9 cellular contexts compared by ENCODE assay signal in the genomic region with DNA sequence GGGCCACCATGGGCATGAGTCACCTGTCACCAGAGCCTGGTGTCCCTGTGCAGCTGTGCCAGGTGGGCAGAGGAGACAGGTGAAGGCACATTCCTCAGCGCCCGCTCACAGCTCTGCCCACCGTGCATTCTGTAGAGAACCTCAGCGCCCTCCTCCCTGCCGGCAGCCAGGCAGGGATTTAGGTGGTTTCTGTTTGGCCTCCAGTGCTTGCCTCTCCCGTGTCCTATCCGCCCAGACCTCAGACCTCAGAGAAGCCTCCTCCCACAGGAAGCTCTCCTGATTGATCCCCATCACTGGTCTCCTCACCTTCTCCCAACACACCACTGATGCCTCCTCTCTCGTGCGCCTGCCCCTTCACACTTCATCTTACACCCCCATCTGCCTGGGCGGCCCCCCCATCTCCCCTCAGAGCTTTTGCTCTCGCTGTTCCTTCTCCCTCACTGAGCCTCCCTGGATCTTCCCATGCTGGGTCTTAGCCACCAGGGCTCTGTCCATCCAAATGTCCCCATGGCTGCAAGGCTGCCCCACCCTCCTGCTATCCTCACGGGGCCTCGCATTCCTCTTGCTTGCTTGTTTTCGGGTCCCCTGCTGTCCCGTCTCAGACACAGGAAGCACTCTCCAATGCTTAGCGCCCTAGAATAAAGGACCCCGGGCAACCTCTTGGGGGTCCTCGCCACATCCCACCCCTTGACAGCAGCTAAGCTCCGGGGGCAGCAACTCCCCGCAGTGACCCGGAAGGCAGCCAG. TPM values are rescaled to one million over a fixed set of nuclear protein-coding genes. Genes with fewer than 3 reads are reported as not detected.
A peak's percentile ranks its signal among the peaks of the same experiment; 100 is the strongest.
DNase-seq lines count a peak whose midpoint lies in the region; ATAC-seq and TF ChIP-seq lines count a peak whose summit lies in the region.
"Had no signal": no experiment of that assay in that cellular context is flagged by ENCODE, and none has a peak within 500 bp of the region (broad histone marks: within the 10 kb centered on the region; RNA-seq: fewer than 3 reads in every experiment).

No MANE protein-coding gene starts in this region.

- H3K56ac ChIP-seq in IMR-90 (ENCODE audit: extremely low read depth, insufficient read depth, low read length), result no peak overlapping the region

- peak overlapping the region; percentile 4; the same call in 1 of the 2 replicates for H4K5ac ChIP-seq in IMR-90 (ENCODE audit: low read depth, low read length)

- H3K9me3 ChIP-seq in CD4-positive, alpha-beta memory T cell (ENCODE audit: control insufficient read depth in 1 of 2, low read length in 2 of 2), result no peaks in the 10 kb centered on the region
- H3K9me3 ChIP-seq in IMR-90 (ENCODE audit: control insufficient read depth, insufficient read depth, low read length) (no peaks in the 10 kb centered on the region), osteoblast (ENCODE audit: low read depth, low read length) (no peaks in the 10 kb centered on the region)

- H3K4me3 ChIP-seq in CD4-positive, alpha-beta memory T cell (ENCODE audit: low read length in 2 of 2), result no peak overlapping the region
- no peak overlapping the region for H3K4me3 ChIP-seq in IMR-90 (ENCODE audit: insufficient read depth, low read depth, low read length)
- no peak overlapping the region for H3K4me3 ChIP-seq in osteoblast (ENCODE audit: insufficient read depth, low read length)

- no TSS peak for BruUV-seq in IMR-90 (replicated peaks; lab: Mats Ljungman, UMichigan)

- peaks cover 48% of the 10 kb centered on the region for H3K9me1 ChIP-seq in IMR-90 (ENCODE audit: insufficient read depth, low read length)

- 0 out of 3 replicates have a peak overlapping the region, but pooled peaks have one; percentile 36 for H2BK15ac ChIP-seq in IMR-90 (ENCODE audit: low read depth, low read length)

- H4K8ac ChIP-seq in IMR-90 (ENCODE audit: low read depth in 2 of 2, low read length in 2 of 2), result 0 out of 4 replicates have a peak overlapping the region, but pooled peaks of 1 of the 2 experiments have one; percentile 95

- no peaks in the 10 kb centered on the region for H3K27me3 ChIP-seq in CD4-positive, alpha-beta memory T cell (ENCODE audit: insufficient read depth, low read length)
- no peaks in the 10 kb centered on the region for H3K27me3 ChIP-seq in IMR-90 (ENCODE audit: control insufficient read depth, insufficient read depth, low read length)
- H3K27me3 ChIP-seq in osteoblast (ENCODE audit: insufficient read depth, low read length), result no peaks in the 10 kb centered on the region

- POLR2A ChIA-PET in CD4-positive, alpha-beta memory T cell (lab: Charles Lee; ENCODE audit: partially characterized antibody), result interaction anchor here (1.5 to 2.3 kb wide), 2 partner anchors 10 to 24 kb away, joined by 3 to 8 read pairs; a partner anchor contains a TSS
- POLR2A ChIA-PET in IMR-90 (lab: Charles Lee; ENCODE audit: unreplicated experiment), result no interaction called here

- H2AK5ac ChIP-seq in IMR-90 (ENCODE audit: low read depth, low read length), result peak overlapping the region; percentile 99

- peak overlapping the region; percentile 94 for H2BK5ac ChIP-seq in IMR-90 (ENCODE audit: low read depth, low read length, poor library complexity, severe bottlenecking)

- H4K91ac ChIP-seq in IMR-90 (ENCODE audit: insufficient read depth, low read depth, low read length), result no peak overlapping the region

- no peaks in the 10 kb centered on the region for H3K9me3 Mint-ChIP-seq in CD4-positive, alpha-beta memory T cell
- H3K9me3 Mint-ChIP-seq in chondrocyte (ENCODE audit: low read depth), result no peaks in the 10 kb centered on the region

- H3K4me1 ChIP-seq in CD4-positive, alpha-beta memory T cell (ENCODE audit: insufficient read depth, low read length), result peaks cover 95% of the 10 kb centered on the region
- H3K4me1 ChIP-seq in IMR-90 (ENCODE audit: control insufficient read depth, insufficient read depth, low read length), result peaks cover 57% of the 10 kb centered on the region
- peaks cover 61% of the 10 kb centered on the region for H3K4me1 ChIP-seq in osteoblast (ENCODE audit: insufficient read depth, low read length)

- TF ChIP-seq CTCF in IMR-90 (conservative IDR thresholded peaks at IDR 0.05; ENCODE audit: low read depth, low read length) (no peak), chondrocyte (IDR thresholded peaks at IDR 0.05) (no peak), osteoblast (IDR thresholded peaks at IDR 0.05; ENCODE audit: extremely low read depth, low read depth, low read length) (no peak)

- no peaks in the 10 kb centered on the region for H3K27me3 Mint-ChIP-seq in CD4-positive, alpha-beta memory T cell
- H3K27me3 Mint-ChIP-seq in chondrocyte (ENCODE audit: low read depth), result no peaks in the 10 kb centered on the region

- CTCF ChIA-PET in CD4-positive, alpha-beta memory T cell (lab: Charles Lee; ENCODE audit: partially characterized antibody), result interaction anchor here (0.6 to 4.0 kb wide), 5 partner anchors 24 to 1972 kb away, joined by 3 to 15 read pairs (median 3); a partner anchor contains a TSS
- CTCF ChIA-PET in IMR-90 (lab: Yijun Ruan, JAX), result no interaction called here

- H3K4ac ChIP-seq in IMR-90 (ENCODE audit: low read depth, low read length), result peak overlapping the region; percentile 63

- dilution Hi-C loops in IMR-90 (cut with HindIII; ENCODE audit: low sequenced_read_pairs, unreplicated experiment), result no loop called here

- H3K36me3 ChIP-seq in CD4-positive, alpha-beta memory T cell (ENCODE audit: insufficient read depth, low read length), result no peaks in the 10 kb centered on the region
- H3K36me3 ChIP-seq in IMR-90 (ENCODE audit: control insufficient read depth, insufficient read depth, low read length), result peaks cover 4% of the 10 kb centered on the region; the same call in 1 of the 2 replicates
- H3K36me3 ChIP-seq in osteoblast (ENCODE audit: insufficient read depth, low read length), result no peaks in the 10 kb centered on the region

- ATAC-seq in IMR-90 (ENCODE audit: low read depth) (no peak), HG02610 (IDR thresholded peaks at IDR 0.05; ENCODE audit: unreplicated experiment) (no peak), GM18861 (IDR thresholded peaks at IDR 0.05; ENCODE audit: unreplicated experiment) (no peak)

- no peak overlapping the region for H3K18ac ChIP-seq in IMR-90 (ENCODE audit: low read depth, low read length)

- no peak overlapping the region for H3K27ac ChIP-seq in CD4-positive, alpha-beta memory T cell (ENCODE audit: low read depth, low read length)
- peak overlapping the region; percentile 18; the same call in 1 of the 2 replicates for H3K27ac ChIP-seq in IMR-90 (ENCODE audit: insufficient read depth, low read length)
- peak overlapping the region; percentile 2 for H3K27ac ChIP-seq in osteoblast (ENCODE audit: low read depth, low read length)

- H3K9ac ChIP-seq in IMR-90 (ENCODE audit: low read depth, low read length), result no peak overlapping the region

- H3K79me2 ChIP-seq in osteoblast (ENCODE audit: insufficient read depth, low read length), result peaks cover 93% of the 10 kb centered on the region

- no peak for TF ChIP-seq RAD21 in IMR-90 (IDR thresholded peaks at IDR 0.05; ENCODE audit: low read length)

- peaks cover 18 to 92% of the 10 kb centered on the region in 2 experiments; a peak in 3 of 4 replicates for H3K79me1 ChIP-seq in IMR-90 (ENCODE audit: low read depth in 1 of 2, low read length in 2 of 2)

- peaks cover 24 to 73% (median 47%) of the 10 kb centered on the region in 4 donors for H3K4me1 Mint-ChIP-seq in CD4-positive, alpha-beta memory T cell
- peaks cover 78% of the 10 kb centered on the region for H3K4me1 Mint-ChIP-seq in chondrocyte (ENCODE audit: low read depth)

- H2AK9ac ChIP-seq in IMR-90 (replicated peaks; ENCODE audit: low read depth, low read length, poor library complexity), result peak overlapping the region; percentile 88

- H3K23ac ChIP-seq in IMR-90 (ENCODE audit: low read depth, low read length), result 0 out of 2 replicates have a peak overlapping the region, but pooled peaks have one; percentile 33

- peak overlapping the region; percentile 20; the same call in 1 of the 2 replicates for H3K14ac ChIP-seq in IMR-90 (replicated peaks; ENCODE audit: low read depth, low read length)

- H3K4me3 Mint-ChIP-seq in CD4-positive, alpha-beta memory T cell, result no peak overlapping the region
- no peak overlapping the region for H3K4me3 Mint-ChIP-seq in chondrocyte (ENCODE audit: unreplicated experiment)

- H3K36me3 Mint-ChIP-seq in CD4-positive, alpha-beta memory T cell, result peaks cover 3 to 5% of the 10 kb centered on the region in 2 donors
- H3K36me3 Mint-ChIP-seq in chondrocyte (ENCODE audit: low read depth), result no peaks in the 10 kb centered on the region

- H4K20me1 ChIP-seq in IMR-90 (ENCODE audit: insufficient read depth, low read length) (peaks cover 77% of the 10 kb centered on the region), osteoblast (ENCODE audit: insufficient read depth, low read length) (peaks cover 80% of the 10 kb centered on the region)

- H2BK120ac ChIP-seq in IMR-90 (ENCODE audit: low read depth, low read length), result no peak overlapping the region; the same call in 1 of the 2 replicates

- H2AFZ ChIP-seq in IMR-90 (replicated peaks; ENCODE audit: low read length, poor library complexity) (no peak overlapping the region), osteoblast (ENCODE audit: low read length) (no peak overlapping the region)

- DNase-seq in CD4-positive, alpha-beta memory T cell, result no peak
- DNase-seq in IMR-90 (no peak), chondrocyte (ENCODE audit: low spot score) (no peak), osteoblast (ENCODE audit: insufficient read length, low spot score, missing footprints) (no peak), AG08395 (ENCODE audit: low spot score) (no peak), NCI-H2029 (lab: John Stamatoyannopoulos, UW) (no peak)
- DNase-seq: NCI-H1105 had no signal

- H3K27ac Mint-ChIP-seq in CD4-positive, alpha-beta memory T cell, result peak overlapping the region; percentile 71 to 95 (median 82)
- H3K27ac Mint-ChIP-seq in chondrocyte (ENCODE audit: unreplicated experiment), result peak overlapping the region; percentile 88

- no peak overlapping the region for H3K4me2 ChIP-seq in IMR-90 (ENCODE audit: low read depth, low read length)
- peak overlapping the region; percentile 40 for H3K4me2 ChIP-seq in osteoblast (ENCODE audit: insufficient read depth, low read length)

- in situ Hi-C loops in IMR-90 (cut with MboI; ENCODE audit: low sequenced_read_pairs), result no loop called here

- intact Hi-C loops in CD4-positive, alpha-beta memory T cell (cut with micrococcal nuclease), result no loop called here
- intact Hi-C loops in IMR-90 (cut with micrococcal nuclease), result no loop called here

- TF ChIP-seq POLR2A in IMR-90 (IDR thresholded peaks at IDR 0.05; ENCODE audit: low read depth, low read length), result no peak

- 78% methylated on average over 8 of the region's 21 CpGs; no CpG with 5 or more reads in 1 of the 2 experiments for WGBS in IMR-90 (ENCODE audit: extremely low coverage in 2 of 2, insufficient read length in 1 of 2), 2 experiments

- no peak overlapping the region for H2BK20ac ChIP-seq in IMR-90 (ENCODE audit: low read depth, low read length)

RNA-seq across cellular contexts. Expression of a gene that starts 23.9 kb away (rescaled TPM):
- total RNA-seq in CD4-positive, alpha-beta memory T cell, result 10 to 100 TPM; 40.1 to 45.6 TPM
- 10 to 100 TPM; 19.7 to 28.2 TPM for polyA plus RNA-seq in CD4-positive, alpha-beta memory T cell
- total RNA-seq in IMR-90 (2012; rRNA removed) (28.1 and 32.2 TPM in 2 replicates), chondrocyte (96.3 to 103 TPM (median 96.6 TPM) in 3 replicates), osteoblast (83.2 and 84.9 TPM in 2 replicates)
- 138 and 161 TPM in 2 replicates for polyA plus RNA-seq in IMR-90 (2012; rRNA removed)
- 103 and 170 TPM in 2 replicates for polyA plus RNA-seq in IMR-90 (2012; cell fraction: cytosol; rRNA removed)
- polyA plus RNA-seq in IMR-90 (2012; cell fraction: nucleus; rRNA removed; ENCODE audit: low replicate concordance), result 93.0 and 160 TPM in 2 replicates

RNA-seq across cellular contexts. Expression of a gene that starts 26.0 kb away (rescaled TPM):
- total RNA-seq in CD4-positive, alpha-beta memory T cell, result 10 to 100 TPM; 13.9 to 18.1 TPM
- polyA plus RNA-seq in CD4-positive, alpha-beta memory T cell, result 1 to 10 TPM; 2.8 to 4.5 TPM
- 11.4 and 12.4 TPM in 2 replicates for total RNA-seq in IMR-90 (2012; rRNA removed)
- 22.9 and 26.7 TPM in 2 replicates for polyA plus RNA-seq in IMR-90 (2012; rRNA removed)
- 16.1 and 20.9 TPM in 2 replicates for polyA plus RNA-seq in IMR-90 (2012; cell fraction: cytosol; rRNA removed)
- 18.2 and 45.9 TPM in 2 replicates for polyA plus RNA-seq in IMR-90 (2012; cell fraction: nucleus; rRNA removed; ENCODE audit: low replicate concordance)
- total RNA-seq in chondrocyte, result 6.6 to 20.5 TPM (median 7.1 TPM) in 3 replicates
- total RNA-seq in osteoblast, result 3.6 and 5.6 TPM in 2 replicates

RNA-seq across cellular contexts. Expression of a gene that starts 33.1 kb away (rescaled TPM):
- total RNA-seq in CD4-positive, alpha-beta memory T cell, result 10 to 100 TPM; 24.7 to 27.0 TPM
- polyA plus RNA-seq in CD4-positive, alpha-beta memory T cell, result 1 to 10 TPM; 3.5 to 9.2 TPM
- 2.3 and 3.3 TPM in 2 replicates for total RNA-seq in IMR-90 (2012; rRNA removed)
- 8.1 and 9.8 TPM in 2 replicates for polyA plus RNA-seq in IMR-90 (2012; rRNA removed)
- polyA plus RNA-seq in IMR-90 (2012; cell fraction: cytosol; rRNA removed), result 12.5 and 13.1 TPM in 2 replicates
- 4.6 and 9.8 TPM in 2 replicates for polyA plus RNA-seq in IMR-90 (2012; cell fraction: nucleus; rRNA removed; ENCODE audit: low replicate concordance)
- total RNA-seq in chondrocyte, result 13.6 to 14.9 TPM (median 14.1 TPM) in 3 replicates
- total RNA-seq in osteoblast, result 6.8 and 6.9 TPM in 2 replicates

RNA-seq across cellular contexts. Expression of a gene that starts 37.8 kb away (rescaled TPM):
- 1 to 10 TPM in 1 of 2 experiments, under 1 TPM in 1; 0.86 to 2.4 TPM for total RNA-seq in CD4-positive, alpha-beta memory T cell
- 1 to 10 TPM; 2.1 to 2.6 TPM for polyA plus RNA-seq in CD4-positive, alpha-beta memory T cell
- total RNA-seq in IMR-90 (2012; rRNA removed), result 1.3 and 1.4 TPM in 2 replicates
- 3.2 and 3.4 TPM in 2 replicates for polyA plus RNA-seq in IMR-90 (2012; rRNA removed)
- polyA plus RNA-seq in IMR-90 (2012; cell fraction: cytosol; rRNA removed), result 7.1 and 7.7 TPM in 2 replicates
- polyA plus RNA-seq in IMR-90 (2012; cell fraction: nucleus; rRNA removed; ENCODE audit: low replicate concordance), result 10.0 and 17.1 TPM in 2 replicates
- total RNA-seq in chondrocyte, result 0.85 to 2.0 TPM (median 1.0 TPM) in 3 replicates
- total RNA-seq in osteoblast, result 2.4 and 2.5 TPM in 2 replicates
